In genomic region chr1:228903573-228904122, GRCh38 we compare ENCODE assay signal across 10 cellular contexts.
DNase-seq lines count a peak whose midpoint lies in the region; ATAC-seq and TF ChIP-seq lines count a peak whose summit lies in the region.
"Had no signal": no experiment of that assay in that cellular context is flagged by ENCODE, and none has a peak within 500 bp of the region (broad histone marks: within the 10 kb centered on the region; RNA-seq: fewer than 3 reads in every experiment).

No MANE protein-coding gene starts in this region.

- in situ Hi-C loops in transverse colon (cut with MboI; ENCODE audit: low pct_ligation_motif_present in 1 of 4, low pct_unique_long_range_greater_than_20kb in 1 of 4, low sequenced_read_pairs in 3 of 4): no loop called here

- ATAC-seq in naive thymus-derived CD8-positive, alpha-beta T cell: no peak

- TF ChIP-seq POLR2A in transverse colon (IDR thresholded peaks at IDR 0.05): no peak

- peaks cover 0 to under 1% (median 0%) of the 10 kb centered on the region in 3 donors for H3K36me3 Mint-ChIP-seq in naive thymus-derived CD8-positive, alpha-beta T cell
- H3K36me3 Mint-ChIP-seq: activated naive CD8-positive, alpha-beta T cell had no signal

- no peak for TF ChIP-seq CTCF in transverse colon (IDR thresholded peaks at IDR 0.05)

- peak overlapping the region; percentile 8 for H3K9ac ChIP-seq in mucosa of stomach (ENCODE audit: low read length)

- DNase-seq in NCI-H1436 (lab: John Stamatoyannopoulos, UW) (peak; percentile 6), NCI-H1436 treated with DMSO at 0.1 percent for 48 hours (lab: John Stamatoyannopoulos, UW) (no peak), transverse colon (no peak), nucleus accumbens (lab: John Stamatoyannopoulos, UW) (no peak), GM03348 (ENCODE audit: low spot score) (no peak)
- DNase-seq in naive thymus-derived CD8-positive, alpha-beta T cell: no peak

- no peak overlapping the region for H3K4me3 ChIP-seq in esophagus (ENCODE audit: low read depth in 1 of 2, low read length in 2 of 2)
- H3K4me3 ChIP-seq in mucosa of stomach (ENCODE audit: low read length): no peak overlapping the region
- H3K4me3 ChIP-seq in transverse colon: no peak overlapping the region

- WGBS in esophagus, 2 donors: 62 to 71% methylated on average over 7 of the region's 7 CpGs
- 50 to 64% methylated on average over 2 to 6 of the region's 7 CpGs for WGBS in transverse colon (ENCODE audit: low coverage in 1 of 2), 2 donors

- H3K27ac ChIP-seq in esophagus (ENCODE audit: low read depth in 2 of 2, low read length in 1 of 2) (peak overlapping the region; percentile 41 to 61), transverse colon (peak overlapping the region; percentile 52 to 75 (median 61))

- no peak overlapping the region for H3K4me3 Mint-ChIP-seq in naive thymus-derived CD8-positive, alpha-beta T cell
- H3K4me3 Mint-ChIP-seq: activated naive CD8-positive, alpha-beta T cell; neural crest cell had no signal

- intact Hi-C loops in transverse colon (cut with DNase I; ENCODE audit: low total_unique reads): loop anchor here (10.0 kb wide), 1 partner anchor 99 kb away; no protein-coding TSS in a partner anchor

- POLR2A ChIA-PET in naive thymus-derived CD8-positive, alpha-beta T cell (lab: Charles Lee): no interaction called here

- H3K9me3 ChIP-seq in esophagus (ENCODE audit: control insufficient read depth in 2 of 2, insufficient read depth in 1 of 2, low read depth in 1 of 2, low read length in 1 of 2): no peaks in the 10 kb centered on the region
- H3K9me3 ChIP-seq in mucosa of stomach (ENCODE audit: control insufficient read depth, low read length): no peaks in the 10 kb centered on the region
- no peaks in the 10 kb centered on the region for H3K9me3 ChIP-seq in transverse colon

- peaks cover 0 to 3% (median under 1%) of the 10 kb centered on the region in 4 donors for H3K4me1 Mint-ChIP-seq in naive thymus-derived CD8-positive, alpha-beta T cell

- H3K9me3 Mint-ChIP-seq in naive thymus-derived CD8-positive, alpha-beta T cell: peaks cover 0 to 8% (median 0%) of the 10 kb centered on the region in 9 donors
- H3K9me3 Mint-ChIP-seq: neural crest cell had no signal

- no peaks in the 10 kb centered on the region for H3K27me3 ChIP-seq in esophagus (ENCODE audit: control insufficient read depth in 1 of 2, insufficient read depth in 2 of 2, low read length in 2 of 2)
- H3K27me3 ChIP-seq in mucosa of stomach (ENCODE audit: control insufficient read depth, insufficient read depth, low read length): no peaks in the 10 kb centered on the region
- no peaks in the 10 kb centered on the region for H3K27me3 ChIP-seq in transverse colon

- H3K27ac Mint-ChIP-seq in naive thymus-derived CD8-positive, alpha-beta T cell: no peak overlapping the region
- H3K27ac Mint-ChIP-seq: activated naive CD8-positive, alpha-beta T cell had no signal

- no peak for TF ChIP-seq EP300 in transverse colon (IDR thresholded peaks at IDR 0.05; ENCODE audit: low read depth)

- H3K27me3 Mint-ChIP-seq in naive thymus-derived CD8-positive, alpha-beta T cell: peaks cover 0 to 5% (median 0%) of the 10 kb centered on the region in 5 donors
- H3K27me3 Mint-ChIP-seq: activated naive CD8-positive, alpha-beta T cell had no signal

- H3K4me1 ChIP-seq in esophagus (ENCODE audit: control insufficient read depth in 2 of 2, insufficient read depth in 2 of 2, low read length in 1 of 2): peaks cover 4% of the 10 kb centered on the region in 2 donors
- H3K4me1 ChIP-seq in mucosa of stomach (ENCODE audit: control insufficient read depth, insufficient read depth, low read length): peaks cover 21% of the 10 kb centered on the region
- H3K4me1 ChIP-seq in transverse colon: peaks cover 17 to 46% (median 19%) of the 10 kb centered on the region in 4 donors

- no peaks in the 10 kb centered on the region for H3K36me3 ChIP-seq in esophagus (ENCODE audit: control insufficient read depth in 2 of 2, insufficient read depth in 2 of 2, low read length in 1 of 2)
- H3K36me3 ChIP-seq in mucosa of stomach (ENCODE audit: control insufficient read depth, insufficient read depth, low read length): no peaks in the 10 kb centered on the region
- H3K36me3 ChIP-seq in transverse colon: no peaks in the 10 kb centered on the region
